ENCODE assay signal across 24 cellular contexts in genomic region chr11:14756349-14756748, GRCh38.
"Had no signal": no experiment of that assay in that cellular context is flagged by ENCODE, and none has a peak within 500 bp of the region (broad histone marks: within the 10 kb centered on the region; RNA-seq: fewer than 3 reads in every experiment).

No MANE protein-coding gene starts in this region.

- H3K27ac ChIP-seq: SJSA1, SK-N-MC had no signal

- H3K4me1 ChIP-seq: SJSA1 had no signal

- DNase-seq: IMR-90, Karpas-422, KG1, MG63, NCI-H1092, NCI-H1105 treated with DMSO at 0.1 percent for 48 hours, NCI-H1417 treated with DMSO at 0.1 percent for 48 hours, NCI-H146, NCI-H1694 treated with DMSO at 0.1 percent for 48 hours, NCI-H1930, NCI-H2081, NCI-H2171, NCI-H226, NCI-H446, NCI-H510A, NCI-H524 treated with DMSO at 0.1 percent for 48 hours, NCI-H69, NCI-H774, Right ventricle myocardium superior, RPMI8226, SIG-M5 had no signal

- H3K4me3 ChIP-seq: MG63, SJSA1, SK-N-MC had no signal

- H3K27me3 ChIP-seq: MG63, SJSA1 had no signal

- FAIRE-seq: RCC 7860 had no signal

- H3K9me3 ChIP-seq: MG63, SJSA1 had no signal

- H3K36me3 ChIP-seq: MG63, SJSA1 had no signal
